16 cellular contexts compared by ENCODE assay signal in genomic region chr12:915090-915489, GRCh38. TPM values are rescaled to one million over a fixed set of nuclear protein-coding genes. Genes with fewer than 3 reads are reported as not detected.
A peak's percentile ranks its signal among the peaks of the same experiment; 100 is the strongest.
DNase-seq lines count a peak whose midpoint lies in the region; ATAC-seq, FAIRE-seq and TF ChIP-seq lines count a peak whose summit lies in the region.
"Had no signal": no experiment of that assay in that cellular context is flagged by ENCODE, and none has a peak within 500 bp of the region (broad histone marks: within the 10 kb centered on the region; RNA-seq: fewer than 3 reads in every experiment).

No MANE protein-coding gene starts in this region.

- TF ChIP-seq CTCF in RWPE2 (IDR thresholded peaks at IDR 0.05; ENCODE audit: poor library complexity, severe bottlenecking) (no peak), endothelial cell of umbilical vein (IDR thresholded peaks at IDR 0.05; ENCODE audit: extremely low read depth in 1 of 2, insufficient read depth in 1 of 2, low read depth in 1 of 2, low read length in 2 of 2) (no peak), upper lobe of right lung (IDR thresholded peaks at IDR 0.05) (no peak)

- H3K79me2 ChIP-seq in endothelial cell of umbilical vein (ENCODE audit: control insufficient read depth, insufficient read depth, low read length), result no peaks in the 10 kb centered on the region

- H3K4me1 ChIP-seq in RWPE2 (ENCODE audit: insufficient read depth, poor library complexity, severe bottlenecking), result peaks cover 23% of the 10 kb centered on the region
- H3K4me1 ChIP-seq in endothelial cell of umbilical vein (ENCODE audit: control insufficient read depth, extremely low read depth, insufficient read depth, low read length), result peaks cover 29% of the 10 kb centered on the region
- no peaks in the 10 kb centered on the region for H3K4me1 ChIP-seq in upper lobe of right lung

- POLR2A ChIA-PET in endothelial cell of umbilical vein (lab: Charles Lee), result no interaction called here

- no peaks in the 10 kb centered on the region for H4K20me1 ChIP-seq in endothelial cell of umbilical vein (replicated peaks; ENCODE audit: control insufficient read depth, extremely low read depth, insufficient read depth, low read length)

- FAIRE-seq in endothelial cell of umbilical vein (lab: Jason Lieb, UNC), result peak; percentile 83

- CTCF ChIA-PET in endothelial cell of umbilical vein (lab: Charles Lee), result interaction anchor here (0.7 to 6.0 kb wide), 5 partner anchors 10 to 668 kb away, joined by 3 to 53 read pairs (median 6); partner anchors contain the start of gene RAD52

- no peak overlapping the region for H3K9ac ChIP-seq in endothelial cell of umbilical vein (replicated peaks; ENCODE audit: extremely low read depth, insufficient read depth, low read length)

- intact Hi-C loops in endothelial cell of umbilical vein (cut with micrococcal nuclease) (no loop called here), upper lobe of right lung (cut with DNase I) (no loop called here)

- no TSS peak for BruUV-seq in endothelial cell of umbilical vein (replicated peaks; lab: Mats Ljungman, UMichigan)

- dilution Hi-C loops in endothelial cell of umbilical vein (cut with MboI; ENCODE audit: extremely low pct_ligation_motif_present, low sequenced_read_pairs), result no loop called here

- no peak overlapping the region for H3K4me2 ChIP-seq in endothelial cell of umbilical vein (ENCODE audit: insufficient read depth, low read length)

- TF ChIP-seq POLR2A in endothelial cell of umbilical vein (IDR thresholded peaks at IDR 0.05; ENCODE audit: low read depth, low read length), result no peak

- DNase-seq in stimulated activated naive CD8-positive, alpha-beta T cell treated with anti-CD3 and anti-CD28 coated beads, Interleukin-15, amount 100 ng/mL, for 72 hours, result no peak
- no peak for DNase-seq in stimulated activated naive CD8-positive, alpha-beta T cell treated with anti-CD3 and anti-CD28 coated beads, Interleukin-15, Interleukin-2, amounts not matched to agents 100 U/mL and 50 U/mL, for 24 hours
- no peak for DNase-seq in RWPE2 (ENCODE audit: low spot score)
- DNase-seq in endothelial cell of umbilical vein (ENCODE audit: low read depth, low spot score), result peak; percentile 51
- DNase-seq in upper lobe of right lung, result no peak
- DNase-seq in stimulated activated CD4-positive, alpha-beta T cell treated with anti-CD3 and anti-CD28 coated beads, Interleukin-4, amount 100 ng/mL, for 4 hours, result no peak
- DNase-seq in NCI-H446 (lab: John Stamatoyannopoulos, UW), result no peak
- DNase-seq: activated CD4-positive, alpha-beta T cell treated with anti-CD3 and anti-CD28 coated beads for 1 hour; adrenal gland; AML-193; glutamatergic neuron; NCI-H1092 treated with DMSO at 0.1 percent for 48 hours; NCI-H69; stimulated activated naive CD4-positive, alpha-beta T cell treated with Interleukin-2 at 50 U/mL for 16 hours had no signal

- no peaks in the 10 kb centered on the region for H3K27me3 Mint-ChIP-seq in stimulated activated naive CD8-positive, alpha-beta T cell treated with anti-CD3 and anti-CD28 coated beads, Interleukin-15, amount 100 ng/mL, for 72 hours

- no peak overlapping the region for H2AFZ ChIP-seq in endothelial cell of umbilical vein (ENCODE audit: low read depth, low read length)

- H3K27ac Mint-ChIP-seq in stimulated activated naive CD8-positive, alpha-beta T cell treated with anti-CD3 and anti-CD28 coated beads, Interleukin-15, amount 100 ng/mL, for 72 hours, result peak overlapping the region; percentile 61 to 80

- ATAC-seq in stimulated activated naive CD8-positive, alpha-beta T cell treated with anti-CD3 and anti-CD28 coated beads, Interleukin-15, amount 100 ng/mL, for 72 hours, result peak; percentile 70
- no peak for ATAC-seq in stimulated activated naive CD8-positive, alpha-beta T cell treated with anti-CD3 and anti-CD28 coated beads, Interleukin-15, Interleukin-2, amounts not matched to agents 100 U/mL and 50 U/mL, for 24 hours
- ATAC-seq in RWPE2 (ENCODE audit: low read depth), result no peak
- ATAC-seq in upper lobe of right lung, result no peak
- ATAC-seq in HG02798 (IDR thresholded peaks at IDR 0.05; ENCODE audit: poor library complexity, unreplicated experiment), result no peak

- no peaks in the 10 kb centered on the region for H3K9me1 ChIP-seq in endothelial cell of umbilical vein (replicated peaks; ENCODE audit: control insufficient read depth, extremely low read depth, insufficient read depth, low read length)

- H3K27me3 ChIP-seq in RWPE2 (ENCODE audit: insufficient read depth, poor library complexity, severe bottlenecking), result no peaks in the 10 kb centered on the region
- no peaks in the 10 kb centered on the region for H3K27me3 ChIP-seq in endothelial cell of umbilical vein (ENCODE audit: control insufficient read depth in 2 of 2, insufficient read depth in 2 of 2, low read length in 2 of 2)
- H3K27me3 ChIP-seq in upper lobe of right lung, result no peaks in the 10 kb centered on the region
- H3K27me3 ChIP-seq: adrenal gland, SJSA1 had no signal

- H3K4me1 Mint-ChIP-seq in stimulated activated naive CD8-positive, alpha-beta T cell treated with anti-CD3 and anti-CD28 coated beads, Interleukin-15, amount 100 ng/mL, for 72 hours, result peaks cover 34% of the 10 kb centered on the region

- H3K9me3 ChIP-seq in RWPE2 (ENCODE audit: severe bottlenecking), result no peaks in the 10 kb centered on the region
- no peaks in the 10 kb centered on the region for H3K9me3 ChIP-seq in endothelial cell of umbilical vein (replicated peaks; ENCODE audit: control insufficient read depth, insufficient read depth, low read length)
- no peaks in the 10 kb centered on the region for H3K9me3 ChIP-seq in upper lobe of right lung
- H3K9me3 ChIP-seq: adrenal gland, SJSA1 had no signal

- H3K27ac ChIP-seq in RWPE2 (ENCODE audit: poor library complexity, severe bottlenecking), result peak overlapping the region; percentile 91
- H3K27ac ChIP-seq in endothelial cell of umbilical vein (ENCODE audit: insufficient read depth, low read depth, low read length), result no peak overlapping the region
- peak overlapping the region; percentile 24 for H3K27ac ChIP-seq in upper lobe of right lung
- H3K27ac ChIP-seq: adrenal gland had no signal

- no peak overlapping the region for H3K4me3 Mint-ChIP-seq in stimulated activated naive CD8-positive, alpha-beta T cell treated with anti-CD3 and anti-CD28 coated beads, Interleukin-15, amount 100 ng/mL, for 72 hours

- peaks cover 97% of the 10 kb centered on the region for H3K36me3 ChIP-seq in RWPE2 (ENCODE audit: low read depth)
- peaks cover 18 to 27% of the 10 kb centered on the region in 2 experiments for H3K36me3 ChIP-seq in endothelial cell of umbilical vein (ENCODE audit: control insufficient read depth in 2 of 2, extremely low read depth in 1 of 2, insufficient read depth in 2 of 2, low read length in 2 of 2)
- H3K36me3 ChIP-seq in upper lobe of right lung, result peaks cover 84% of the 10 kb centered on the region

- no peak overlapping the region for H3K4me3 ChIP-seq in RWPE2 (ENCODE audit: severe bottlenecking)
- no peak overlapping the region for H3K4me3 ChIP-seq in endothelial cell of umbilical vein (replicated peaks in 1 of 3; ENCODE audit: insufficient read depth in 1 of 3, low read depth in 1 of 3, low read length in 3 of 3)
- H3K4me3 ChIP-seq in upper lobe of right lung, result no peak overlapping the region
- H3K4me3 ChIP-seq: adrenal gland, SJSA1 had no signal

- H3K9me3 Mint-ChIP-seq in stimulated activated naive CD8-positive, alpha-beta T cell treated with anti-CD3 and anti-CD28 coated beads, Interleukin-15, amount 100 ng/mL, for 72 hours, result no peaks in the 10 kb centered on the region

TF ChIP-seq in endothelial cell of umbilical vein, 7 proteins besides CTCF, POLR2A, EP300 and RAD21:
- TF ChIP-seq EZH2 (IDR thresholded peaks at IDR 0.05; ENCODE audit: borderline replicate concordance, low read depth, low read length, severe bottlenecking) (no peak), JUN (IDR thresholded peaks at IDR 0.05; ENCODE audit: borderline replicate concordance, insufficient read depth, insufficient read length, low read depth) (no peak), POLR2AphosphoS5 (IDR thresholded peaks at IDR 0.05; ENCODE audit: insufficient read depth, low read depth, low read length) (no peak), FOS (IDR thresholded peaks at IDR 0.05; ENCODE audit: borderline replicate concordance, insufficient read depth, low read length) (no peak), GATA2 (IDR thresholded peaks at IDR 0.05; ENCODE audit: insufficient read depth, insufficient read length, low read depth, low read length) (no peak)

RNA-seq across cellular contexts. Expression of gene RAD52, which starts 34.4 kb away (rescaled TPM):
- total RNA-seq in endothelial cell of umbilical vein, result 10.2 and 16.1 TPM in 2 replicates
- 9.4 and 9.5 TPM in 2 replicates for polyA plus RNA-seq in endothelial cell of umbilical vein
- 7.5 and 8.5 TPM in 2 replicates for polyA plus RNA-seq in endothelial cell of umbilical vein (2011; cell fraction: cytosol; rRNA removed)
- 41.8 and 46.4 TPM in 2 replicates for polyA plus RNA-seq in endothelial cell of umbilical vein (2011; cell fraction: nucleus; rRNA removed)
- polyA plus RNA-seq in endothelial cell of umbilical vein (2012), result 7.5 and 7.8 TPM in 2 replicates
- polyA minus RNA-seq in endothelial cell of umbilical vein, result 24.8 and 25.4 TPM in 2 replicates
- 10.8 TPM for polyA minus RNA-seq in endothelial cell of umbilical vein (2011; cell fraction: cytosol; rRNA and poly(A)+ RNA removed)
- polyA minus RNA-seq in endothelial cell of umbilical vein (2011; cell fraction: nucleus; rRNA and poly(A)+ RNA removed), result 19.3 and 20.5 TPM in 2 replicates
- total RNA-seq in upper lobe of right lung, result 13.3 TPM
